Comparison of ENCODE assay signal across 15 cellular contexts in genomic region chr7:111734955-111735660, GRCh38.
DNase-seq lines count a peak whose midpoint lies in the region; ATAC-seq and TF ChIP-seq lines count a peak whose summit lies in the region.
"Had no signal": no experiment of that assay in that cellular context is flagged by ENCODE, and none has a peak within 500 bp of the region (broad histone marks: within the 10 kb centered on the region; RNA-seq: fewer than 3 reads in every experiment).

No MANE protein-coding gene starts in this region.

- H3K79me2 ChIP-seq in mesendoderm (ENCODE audit: control insufficient read depth, insufficient read depth, low read length), result no peaks in the 10 kb centered on the region

- no peak overlapping the region for H2BK120ac ChIP-seq in mesendoderm (ENCODE audit: low read depth, low read length)

- ATAC-seq in heart right ventricle, result peak in 5 of 8 donors; percentile 37 to 69 (median 47)
- ATAC-seq in natural killer cell, result no peak
- no peak for ATAC-seq in CD8-positive, alpha-beta T cell

- no peak overlapping the region for H3K27ac Mint-ChIP-seq in natural killer cell
- no peak overlapping the region for H3K27ac Mint-ChIP-seq in CD8-positive, alpha-beta T cell
- H3K27ac Mint-ChIP-seq: H9, HFFc6 had no signal

- H3K4me3 Mint-ChIP-seq in natural killer cell, result no peak overlapping the region
- no peak overlapping the region for H3K4me3 Mint-ChIP-seq in CD8-positive, alpha-beta T cell
- H3K4me3 Mint-ChIP-seq: H9 had no signal

- H4K5ac ChIP-seq in mesendoderm (ENCODE audit: low read length), result no peak overlapping the region

- CTCF ChIA-PET in CD8-positive, alpha-beta T cell (lab: Charles Lee), result interaction anchor here (0.8 to 1.5 kb wide), 8 partner anchors 8 to 1892 kb away, joined by 3 to 7 read pairs (median 3); no protein-coding TSS in a partner anchor

- no peak overlapping the region for H3K9ac ChIP-seq in mesendoderm (ENCODE audit: low read length)
- H3K9ac ChIP-seq: GM23248 had no signal

- intact Hi-C loops in heart right ventricle (cut with DNase I), result loop anchor here in 8 of 10 donors (5.0 to 10.0 kb wide), 7 partner anchors 170 to 1890 kb away; partner anchors contain the start of genes LRRN3 (in 8 of the 8) and IMMP2L (in 2 of the 8)
- intact Hi-C loops in cardiac septum (cut with DNase I), result loop anchor here (10.0 kb wide), 1 partner anchor 640 kb away; the partner anchor contains the start of gene LRRN3
- intact Hi-C loops in natural killer cell (cut with micrococcal nuclease), result no loop called here
- intact Hi-C loops in CD8-positive, alpha-beta T cell (cut with DNase I, micrococcal nuclease), result loop anchor here (1.0 to 10.0 kb wide), 7 partner anchors 248 to 1891 kb away; no protein-coding TSS in a partner anchor

- no peak overlapping the region for H4K8ac ChIP-seq in mesendoderm (ENCODE audit: low read depth, low read length)

- H3K4me1 Mint-ChIP-seq in natural killer cell, result no peaks in the 10 kb centered on the region
- no peaks in the 10 kb centered on the region for H3K4me1 Mint-ChIP-seq in CD8-positive, alpha-beta T cell (ENCODE audit: low read depth)

- H3K27ac ChIP-seq in heart right ventricle, result no peak overlapping the region
- no peak overlapping the region for H3K27ac ChIP-seq in CD8-positive, alpha-beta T cell (ENCODE audit: low read depth, low read length)
- H3K27ac ChIP-seq in mesendoderm (ENCODE audit: low read depth, low read length), result no peak overlapping the region
- H3K27ac ChIP-seq: GM23248 had no signal

- 51 to 54% methylated on average over 4 of the region's 4 CpGs for WGBS in heart right ventricle, 2 donors
- WGBS in mesendoderm (ENCODE audit: extremely low coverage, insufficient coverage, low lambda C conversion rate), result no CpG with 5 or more reads among the region's 4 CpGs

- no peak overlapping the region for H2BK15ac ChIP-seq in mesendoderm (replicated peaks; ENCODE audit: low read depth)

- H3K9me3 Mint-ChIP-seq in natural killer cell, result no peaks in the 10 kb centered on the region
- H3K9me3 Mint-ChIP-seq in CD8-positive, alpha-beta T cell, result no peaks in the 10 kb centered on the region
- H3K9me3 Mint-ChIP-seq: H9, HFFc6 had no signal

- H3K4me3 ChIP-seq in heart right ventricle, result no peak overlapping the region
- H3K4me3 ChIP-seq in fibroblast of the aortic adventitia (ENCODE audit: low read depth, low read length), result no peak overlapping the region
- H3K4me3 ChIP-seq in CD8-positive, alpha-beta T cell (ENCODE audit: low read depth, low read length), result no peak overlapping the region
- H3K4me3 ChIP-seq in mesendoderm (ENCODE audit: low read length), result no peak overlapping the region
- H3K4me3 ChIP-seq: GM12878, GM23248, K562, MG63 had no signal

- H3K4me2 ChIP-seq in mesendoderm (ENCODE audit: low read length), result no peak overlapping the region

- no peaks in the 10 kb centered on the region for H3K27me3 Mint-ChIP-seq in natural killer cell (ENCODE audit: low read depth in 2 of 2)
- peaks cover 5% of the 10 kb centered on the region for H3K27me3 Mint-ChIP-seq in CD8-positive, alpha-beta T cell (ENCODE audit: low read depth)

- H3K79me1 ChIP-seq in mesendoderm (ENCODE audit: low read length), result no peaks in the 10 kb centered on the region

- peaks cover 0 to 82% (median 0%) of the 10 kb centered on the region in 9 donors for H3K36me3 ChIP-seq in heart right ventricle
- H3K36me3 ChIP-seq in CD8-positive, alpha-beta T cell (ENCODE audit: insufficient read depth, low read length), result no peaks in the 10 kb centered on the region
- peaks cover 8% of the 10 kb centered on the region for H3K36me3 ChIP-seq in mesendoderm (ENCODE audit: control insufficient read depth, insufficient read depth, low read length)
- H3K36me3 ChIP-seq: BE2C, MG63 had no signal

- H2BK5ac ChIP-seq in mesendoderm (ENCODE audit: low read length), result no peak overlapping the region

- no peak overlapping the region for H3K56ac ChIP-seq in mesendoderm (ENCODE audit: low read length)

- TF ChIP-seq CTCF in heart right ventricle (IDR thresholded peaks at IDR 0.05) (no peak), fibroblast of the aortic adventitia (IDR thresholded peaks at IDR 0.05; ENCODE audit: insufficient read depth, low read length) (no peak), natural killer cell (IDR thresholded peaks at IDR 0.05) (no peak)
- no peak for TF ChIP-seq CTCF in CD8-positive, alpha-beta T cell (IDR thresholded peaks at IDR 0.05)

- H3K4me1 ChIP-seq in heart right ventricle (peaks cover 0 to 16% (median 11%) of the 10 kb centered on the region in 9 donors), mesendoderm (ENCODE audit: control insufficient read depth, low read depth, low read length) (no peaks in the 10 kb centered on the region)
- H3K4me1 ChIP-seq in CD8-positive, alpha-beta T cell (ENCODE audit: insufficient read depth, low read length), result no peaks in the 10 kb centered on the region

- H3K27me3 ChIP-seq in heart right ventricle, result no peaks in the 10 kb centered on the region
- H3K27me3 ChIP-seq in CD8-positive, alpha-beta T cell (ENCODE audit: insufficient read depth, low read length), result no peaks in the 10 kb centered on the region
- no peaks in the 10 kb centered on the region for H3K27me3 ChIP-seq in mesendoderm (ENCODE audit: insufficient read depth, low read length, poor library complexity)
- H3K27me3 ChIP-seq: BE2C, MG63 had no signal

- H3K18ac ChIP-seq in mesendoderm (ENCODE audit: low read length), result no peak overlapping the region

- POLR2A ChIA-PET in CD8-positive, alpha-beta T cell (lab: Charles Lee), result no interaction called here

- H3K36me3 Mint-ChIP-seq in natural killer cell, result no peaks in the 10 kb centered on the region
- no peaks in the 10 kb centered on the region for H3K36me3 Mint-ChIP-seq in CD8-positive, alpha-beta T cell

- H2AK5ac ChIP-seq in mesendoderm (ENCODE audit: low read length), result no peak overlapping the region

- no peak overlapping the region for H3K23ac ChIP-seq in mesendoderm (ENCODE audit: low read length)

- peak in 1 of 2 donors; percentile 32 for DNase-seq in heart right ventricle
- no peak for DNase-seq in cardiac septum (ENCODE audit: low spot score)
- DNase-seq in fibroblast of the aortic adventitia (ENCODE audit: low read depth), result peak; percentile 40
- peak; percentile 60 for DNase-seq in myocyte (ENCODE audit: low read depth)
- no peak for DNase-seq in natural killer cell
- no peak for DNase-seq in CD8-positive, alpha-beta T cell
- DNase-seq in mesendoderm, result no peak
- DNase-seq: NCI-H1417 treated with DMSO at 0.1 percent for 48 hours had no signal

- H3K4ac ChIP-seq in mesendoderm (ENCODE audit: low read depth, low read length), result no peak overlapping the region

- no peaks in the 10 kb centered on the region for H3K9me3 ChIP-seq in heart right ventricle
- no peaks in the 10 kb centered on the region for H3K9me3 ChIP-seq in CD8-positive, alpha-beta T cell (ENCODE audit: low read length)
- H3K9me3 ChIP-seq: BE2C, MG63 had no signal

Comparison
In these comparisons a context has a peak if more than half of its experiments do, and no peak if none do; other contexts are left out.
1. ATAC-seq: peak in heart right ventricle (5 of 8); none in natural killer cell (0 of 3) and CD8-positive, alpha-beta T cell (single experiment).
2. DNase-seq: peak in fibroblast of the aortic adventitia (single experiment) and myocyte (single experiment); none in cardiac septum (single experiment), natural killer cell (single experiment), CD8-positive, alpha-beta T cell (0 of 7) and mesendoderm (single experiment).